Comparison of ENCODE assay signal across 24 cellular contexts in genomic region chr12:6059860-6060565, GRCh38.
DNase-seq lines count a peak whose midpoint lies in the region; ATAC-seq and TF ChIP-seq lines count a peak whose summit lies in the region.
"Had no signal": no experiment of that assay in that cellular context is flagged by ENCODE, and none has a peak within 500 bp of the region (broad histone marks: within the 10 kb centered on the region; RNA-seq: fewer than 3 reads in every experiment).

No MANE protein-coding gene starts in this region.

- H3K36me3 Mint-ChIP-seq in endodermal cell (ENCODE audit: low read depth): peaks cover 79% of the 10 kb centered on the region
- no peaks in the 10 kb centered on the region for H3K36me3 Mint-ChIP-seq in nephron (ENCODE audit: low read depth)
- H3K36me3 Mint-ChIP-seq: CD4-positive, alpha-beta memory T cell had no signal

- H3K27ac Mint-ChIP-seq in endodermal cell: no peak overlapping the region
- H3K27ac Mint-ChIP-seq in nephron: peak overlapping the region; percentile 76 to 83 (median 81)
- H3K27ac Mint-ChIP-seq: CD4-positive, alpha-beta memory T cell had no signal

- peaks cover 0 to 18% (median 8%) of the 10 kb centered on the region in 11 experiments; a peak in 18 of 22 replicates for H3K27me3 ChIP-seq in BLaER1 treated with 17β-estradiol and CSF1 and Interleukin-3, amounts not matched to agents 10 nM and 100 nM
- H3K27me3 ChIP-seq in endodermal cell (ENCODE audit: control insufficient read depth, insufficient read depth, low read length, poor library complexity, severe bottlenecking): no peaks in the 10 kb centered on the region
- no peaks in the 10 kb centered on the region for H3K27me3 ChIP-seq in GM23248 (replicated peaks; ENCODE audit: insufficient read depth)

- DNase-seq in endodermal cell (peak; percentile 53), substantia nigra (lab: John Stamatoyannopoulos, UW) (no peak), COR-L47 (lab: John Stamatoyannopoulos, UW) (no peak), GM23248 (no peak)
- DNase-seq: Caco-2; CD4-positive, alpha-beta memory T cell; DMS79; EL; GDM1; H7; Kasumi-1; NCI-H1092 treated with DMSO at 0.1 percent for 48 hours; NCI-H1436 treated with DMSO at 0.1 percent for 48 hours; NCI-H2029; NCI-H446 treated with DMSO at 0.1 percent for 48 hours; NCI-H526 treated with DMSO at 0.1 percent for 48 hours; RPMI8226; SHP77 had no signal

- no peak overlapping the region for H3K9ac ChIP-seq in BLaER1 treated with 17β-estradiol and CSF1 and Interleukin-3, amounts not matched to agents 10 nM and 100 nM
- H3K9ac ChIP-seq in endodermal cell (ENCODE audit: extremely low read depth, low read length, poor library complexity, severe bottlenecking) (no peak overlapping the region), GM23248 (no peak overlapping the region)

- no peaks in the 10 kb centered on the region for H3F3A ChIP-seq in GM23248 (ENCODE audit: insufficient read depth)

- H3K4me3 Mint-ChIP-seq in endodermal cell (no peak overlapping the region), nephron (no peak overlapping the region)
- H3K4me3 Mint-ChIP-seq: CD4-positive, alpha-beta memory T cell had no signal

- ATAC-seq in GM18858 (IDR thresholded peaks at IDR 0.05; ENCODE audit: unreplicated experiment): no peak
- ATAC-seq: GM12878, K562 had no signal

- WGBS in endodermal cell (ENCODE audit: insufficient coverage in 1 of 2, insufficient read length in 1 of 2), 2 experiments: 88 to 89% methylated on average over 8 to 14 of the region's 14 CpGs
- 91 to 94% methylated on average over 13 to 14 of the region's 14 CpGs for WGBS in GM23248 (ENCODE audit: low coverage in 1 of 2, low lambda C conversion rate in 2 of 2, missing lambda C conversion rate in 2 of 2), 2 experiments

- H3K9me3 Mint-ChIP-seq in endodermal cell (no peaks in the 10 kb centered on the region), nephron (no peaks in the 10 kb centered on the region)
- H3K9me3 Mint-ChIP-seq: CD4-positive, alpha-beta memory T cell had no signal

- no peak overlapping the region for H2AFZ ChIP-seq in GM23248

- H3K27me3 Mint-ChIP-seq in endodermal cell (ENCODE audit: insufficient read depth) (peaks cover 10% of the 10 kb centered on the region), nephron (ENCODE audit: low read depth) (peaks cover 38% of the 10 kb centered on the region)

- no peaks in the 10 kb centered on the region for H3K9me3 ChIP-seq in BLaER1 treated with 17β-estradiol and CSF1 and Interleukin-3, amounts not matched to agents 10 nM and 100 nM (replicated peaks in 1 of 11)
- H3K9me3 ChIP-seq in endodermal cell (ENCODE audit: control insufficient read depth, low read length) (no peaks in the 10 kb centered on the region), GM23248 (ENCODE audit: low read depth) (no peaks in the 10 kb centered on the region)
- H3K9me3 ChIP-seq: Caco-2 had no signal

- peak overlapping the region in 9 of 11 experiments; percentile 6 to 41 (median 25); a peak in 13 of 22 replicates for H3K4me2 ChIP-seq in BLaER1 treated with 17β-estradiol and CSF1 and Interleukin-3, amounts not matched to agents 10 nM and 100 nM
- H3K4me2 ChIP-seq in GM23248 (ENCODE audit: unreplicated experiment): no peak overlapping the region

- H3K79me2 ChIP-seq in GM23248 (ENCODE audit: insufficient read depth): no peaks in the 10 kb centered on the region

- no peaks in the 10 kb centered on the region for H4K20me1 ChIP-seq in BLaER1 treated with 17β-estradiol and CSF1 and Interleukin-3, amounts not matched to agents 10 nM and 100 nM
- H4K20me1 ChIP-seq in GM23248 (ENCODE audit: insufficient read depth): no peaks in the 10 kb centered on the region

- no peaks in the 10 kb centered on the region for H3K9me2 ChIP-seq in GM23248 (ENCODE audit: insufficient read depth)

- H3K36me3 ChIP-seq in BLaER1 treated with 17β-estradiol and CSF1 and Interleukin-3, amounts not matched to agents 10 nM and 100 nM: no peaks in the 10 kb centered on the region
- H3K36me3 ChIP-seq in endodermal cell (ENCODE audit: control insufficient read depth, insufficient read depth, low read length): peaks cover 40% of the 10 kb centered on the region
- no peaks in the 10 kb centered on the region for H3K36me3 ChIP-seq in GM23248 (ENCODE audit: low read depth)

- in situ Hi-C loops in GM23248 (cut with MboI): loop anchor here (10.0 kb wide), 1 partner anchor 125 kb away; no protein-coding TSS in a partner anchor

- H3K4me3 ChIP-seq in BLaER1 treated with 17β-estradiol and CSF1 and Interleukin-3, amounts not matched to agents 10 nM and 100 nM: no peak overlapping the region
- no peak overlapping the region for H3K4me3 ChIP-seq in endodermal cell (ENCODE audit: low read length)
- H3K4me3 ChIP-seq in GM23248: no peak overlapping the region
- H3K4me3 ChIP-seq: GM12878, K562 had no signal

- H3K4me1 Mint-ChIP-seq in endodermal cell (peaks cover 37% of the 10 kb centered on the region), nephron (peaks cover 37% of the 10 kb centered on the region)

- no peak for TF ChIP-seq CTCF in endodermal cell (conservative IDR thresholded peaks at IDR 0.05)
- TF ChIP-seq CTCF in nephron (IDR thresholded peaks at IDR 0.05; ENCODE audit: unreplicated experiment in 3 of 3): no peak

- H3K4me1 ChIP-seq in BLaER1 treated with 17β-estradiol and CSF1 and Interleukin-3, amounts not matched to agents 10 nM and 100 nM: peaks cover 5 to 35% (median 15%) of the 10 kb centered on the region in 10 experiments; a peak in 16 of 20 replicates
- H3K4me1 ChIP-seq in endodermal cell (ENCODE audit: control insufficient read depth, insufficient read depth, low read length) (peaks cover 11% of the 10 kb centered on the region), GM23248 (ENCODE audit: insufficient read depth) (peaks cover 14% of the 10 kb centered on the region)

- no peak overlapping the region for H3K27ac ChIP-seq in BLaER1 treated with 17β-estradiol and CSF1 and Interleukin-3, amounts not matched to agents 10 nM and 100 nM
- H3K27ac ChIP-seq in endodermal cell (ENCODE audit: low read depth, low read length) (no peak overlapping the region), substantia nigra (ENCODE audit: low read depth, low read length, poor library complexity, severe bottlenecking) (peak overlapping the region; percentile 7), GM23248 (no peak overlapping the region)
- H3K27ac ChIP-seq: HL-60 had no signal
